Comparison of ENCODE assay signal across 19 cellular contexts in the genomic region with DNA sequence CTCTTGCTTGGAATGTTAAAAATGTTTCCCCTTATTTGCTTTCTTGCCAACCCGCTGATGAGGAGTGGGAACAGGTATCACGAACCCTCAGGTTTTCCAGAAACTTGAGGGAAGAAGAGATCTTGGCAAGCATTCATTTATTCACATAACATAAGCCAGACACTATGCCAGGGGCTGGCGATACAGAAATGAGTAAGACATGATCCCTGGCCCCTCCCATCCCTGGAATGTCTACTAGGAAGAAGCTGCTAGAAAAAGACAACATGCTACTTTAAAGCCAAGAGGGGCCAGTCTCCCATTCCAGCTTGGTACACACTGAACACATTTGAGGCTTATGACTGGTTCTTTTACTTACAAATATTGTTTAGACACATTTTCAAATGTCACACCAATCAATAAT. TPM values are rescaled to one million over a fixed set of nuclear protein-coding genes. Genes with fewer than 3 reads are reported as not detected.
A peak's percentile ranks its signal among the peaks of the same experiment; 100 is the strongest.
DNase-seq lines count a peak whose midpoint lies in the region; ATAC-seq, FAIRE-seq and TF ChIP-seq lines count a peak whose summit lies in the region.
"Had no signal": no experiment of that assay in that cellular context is flagged by ENCODE, and none has a peak within 500 bp of the region (broad histone marks: within the 10 kb centered on the region; RNA-seq: fewer than 3 reads in every experiment).

No MANE protein-coding gene starts in this region.

- peaks cover 2% of the 10 kb centered on the region for H3K27me3 Mint-ChIP-seq in mesothelial cell of epicardium (ENCODE audit: low read depth)

- H3K79me2 ChIP-seq in PC-3 (ENCODE audit: low read length), result no peaks in the 10 kb centered on the region

- peak overlapping the region; percentile 84 for H3K27ac Mint-ChIP-seq in mesothelial cell of epicardium
- H3K27ac Mint-ChIP-seq: activated T-helper 17 cell treated with anti-CD3 and anti-CD28 coated beads, Interleukin-2, amount 50 U/mL, for 72 hours; natural killer cell treated with Interleukin-12 subunit alpha and Interleukin-12 subunit beta and Interleukin-15 and Interleukin-18, amount 100 ng/mL, for 72 hours had no signal

- no peaks in the 10 kb centered on the region for H3F3A ChIP-seq in PC-3 (ENCODE audit: low read length, unreplicated experiment)

- peaks cover 10% of the 10 kb centered on the region; the same call in 1 of the 2 replicates for H3K4me1 ChIP-seq in PC-3 (ENCODE audit: insufficient read depth, low read length)
- H3K4me1 ChIP-seq: adrenal gland had no signal

- BruUV-seq in PC-3 (replicated peaks; lab: Mats Ljungman, UMichigan), result no TSS peak

- no peaks in the 10 kb centered on the region for H4K20me1 ChIP-seq in PC-3 (ENCODE audit: low read length)

- H3K27ac ChIP-seq in PC-3 (ENCODE audit: low read length), result no peak overlapping the region
- H3K27ac ChIP-seq: adrenal gland, esophagus squamous epithelium, PC-9 had no signal

- CTCF ChIA-PET in PC-3 (lab: Charles Lee), result no interaction called here

- no peak overlapping the region for H3K9ac ChIP-seq in PC-3 (ENCODE audit: low read length)

- H2AFZ ChIP-seq in PC-3 (ENCODE audit: low read length), result no peak overlapping the region
- H2AFZ ChIP-seq: PC-9 had no signal

- no peak for FAIRE-seq in HTR-8/SVneo (lab: Jason Lieb, UNC)
- FAIRE-seq: D721Med had no signal

- H3K27me3 ChIP-seq in PC-3 (ENCODE audit: low read length), result no peaks in the 10 kb centered on the region
- H3K27me3 ChIP-seq: adrenal gland, esophagus squamous epithelium, uterus had no signal

- peaks cover 32% of the 10 kb centered on the region for H3K4me1 Mint-ChIP-seq in mesothelial cell of epicardium
- H3K4me1 Mint-ChIP-seq: activated T-helper 17 cell treated with anti-CD3 and anti-CD28 coated beads, Interleukin-2, amount 50 U/mL, for 72 hours had no signal

- H3K4me2 ChIP-seq in PC-3 (ENCODE audit: low read length), result no peak overlapping the region
- H3K4me2 ChIP-seq: PC-9 had no signal

- no peaks in the 10 kb centered on the region for H3K9me3 ChIP-seq in PC-3 (ENCODE audit: low read length)
- H3K9me3 ChIP-seq: adrenal gland, esophagus squamous epithelium, uterus had no signal

- peaks cover 18% of the 10 kb centered on the region for H3K36me3 Mint-ChIP-seq in mesothelial cell of epicardium

- no peak overlapping the region for H3K4me3 Mint-ChIP-seq in mesothelial cell of epicardium
- H3K4me3 Mint-ChIP-seq: activated T-helper 17 cell treated with anti-CD3 and anti-CD28 coated beads, Interleukin-2, amount 50 U/mL, for 72 hours; natural killer cell treated with Interleukin-12 subunit alpha and Interleukin-12 subunit beta and Interleukin-15 and Interleukin-18, amount 100 ng/mL, for 72 hours had no signal

- POLR2A ChIA-PET in PC-3 (lab: Charles Lee; ENCODE audit: unreplicated experiment), result no interaction called here

- H3K4me3 ChIP-seq in PC-3 (ENCODE audit: low read length), result no peak overlapping the region
- no peak overlapping the region for H3K4me3 ChIP-seq in epithelial cell of esophagus (ENCODE audit: low read length)
- H3K4me3 ChIP-seq: adrenal gland, esophagus squamous epithelium, PC-9, uterus had no signal

- no peaks in the 10 kb centered on the region for H3K36me3 ChIP-seq in PC-3 (ENCODE audit: low read depth, low read length)
- H3K36me3 ChIP-seq: uterus had no signal

- no peak for TF ChIP-seq CTCF in PC-3 (conservative IDR thresholded peaks at IDR 0.05; ENCODE audit: low read depth, low read length)
- TF ChIP-seq CTCF in epithelial cell of esophagus (IDR thresholded peaks at IDR 0.05; ENCODE audit: insufficient read depth, low read depth, low read length, missing control alignments), result no peak
- no peak for TF ChIP-seq CTCF in mesothelial cell of epicardium (IDR thresholded peaks at IDR 0.05; ENCODE audit: unreplicated experiment)

- no peaks in the 10 kb centered on the region for H3K9me2 ChIP-seq in PC-3 (replicated peaks; ENCODE audit: low read length)

- DNase-seq in EH (ENCODE audit: low read depth), result peak; percentile 53
- peak; percentile 66 for DNase-seq in PC-3
- DNase-seq in epithelial cell of esophagus (ENCODE audit: low read depth), result peak; percentile 83
- no peak for DNase-seq in mesothelial cell of epicardium (ENCODE audit: low spot score in 2 of 2, unreplicated experiment in 2 of 2)
- DNase-seq in HTR-8/SVneo (ENCODE audit: insufficient read length, low spot score), result no peak
- no peak for DNase-seq in left lobe of liver (ENCODE audit: low spot score)
- DNase-seq in nucleus accumbens (lab: John Stamatoyannopoulos, UW), result no peak
- DNase-seq: adrenal gland, cortex of kidney, esophagus squamous epithelium, MM.1S, NCI-H2029, NCI-H526, PC-9, uterus had no signal

- ATAC-seq in PC-3, result peak; percentile 94
- ATAC-seq in GM19324 (IDR thresholded peaks at IDR 0.05; ENCODE audit: low FRiP score, unreplicated experiment), result no peak
- no peak for ATAC-seq in left lobe of liver
- ATAC-seq: activated T-helper 17 cell treated with anti-CD3 and anti-CD28 coated beads, Interleukin-2, amount 50 U/mL, for 72 hours; natural killer cell treated with Interleukin-12 subunit alpha and Interleukin-12 subunit beta and Interleukin-15 and Interleukin-18, amount 100 ng/mL, for 72 hours had no signal

- intact Hi-C loops in PC-3 (cut with micrococcal nuclease), result no loop called here

- no peaks in the 10 kb centered on the region for H3K9me3 Mint-ChIP-seq in mesothelial cell of epicardium
- H3K9me3 Mint-ChIP-seq: activated T-helper 17 cell treated with anti-CD3 and anti-CD28 coated beads, Interleukin-2, amount 50 U/mL, for 72 hours; natural killer cell treated with Interleukin-12 subunit alpha and Interleukin-12 subunit beta and Interleukin-15 and Interleukin-18, amount 100 ng/mL, for 72 hours had no signal

RNA-seq across cellular contexts. Expression of a gene that starts 26.4 kb away (rescaled TPM):
- total RNA-seq in PC-3 (2014; rRNA removed) (34.2 and 45.0 TPM in 2 replicates), mesothelial cell of epicardium (24.5 to 25.8 TPM (median 25.4 TPM) in 3 replicates), left lobe of liver (11.0 TPM)

Comparison
In these comparisons a context has a peak if more than half of its experiments do, and no peak if none do; other contexts are left out.
1. DNase-seq: peak in EH (single experiment), PC-3 (single experiment) and epithelial cell of esophagus (single experiment); none in mesothelial cell of epicardium (0 of 2), HTR-8/SVneo (single experiment), left lobe of liver (single experiment) and nucleus accumbens (0 of 56).